In genomic region chr6:160147146-160147536, GRCh38 we compare ENCODE assay signal across 22 cellular contexts. TPM values are rescaled to one million over a fixed set of nuclear protein-coding genes. Genes with fewer than 3 reads are reported as not detected.
DNase-seq lines count a peak whose midpoint lies in the region; ATAC-seq and TF ChIP-seq lines count a peak whose summit lies in the region.
"Had no signal": no experiment of that assay in that cellular context is flagged by ENCODE, and none has a peak within 500 bp of the region (broad histone marks: within the 10 kb centered on the region; RNA-seq: fewer than 3 reads in every experiment).

No MANE protein-coding gene starts in this region.

- H3K4me1 ChIP-seq in heart left ventricle (peaks cover 0 to 8% (median 0%) of the 10 kb centered on the region in 12 donors), muscle layer of colon (ENCODE audit: insufficient read depth, low read length) (peaks cover 20% of the 10 kb centered on the region), smooth muscle cell (ENCODE audit: low read depth) (no peaks in the 10 kb centered on the region)
- H3K4me1 ChIP-seq: BLaER1 treated with 17β-estradiol and CSF1 and Interleukin-3, amounts not matched to agents 10 nM and 100 nM had no signal

- H3F3A ChIP-seq in smooth muscle cell (ENCODE audit: low read depth), result no peaks in the 10 kb centered on the region

- no peak overlapping the region for H2AFZ ChIP-seq in smooth muscle cell (ENCODE audit: low read depth)
- H2AFZ ChIP-seq: GM23338 had no signal

- H3K9ac ChIP-seq in muscle layer of colon (ENCODE audit: low read length), result peak overlapping the region; percentile 17
- H3K9ac ChIP-seq in smooth muscle cell (ENCODE audit: low read depth), result peak overlapping the region; percentile 12
- H3K9ac ChIP-seq: BLaER1 treated with 17β-estradiol and CSF1 and Interleukin-3, amounts not matched to agents 10 nM and 100 nM had no signal

- no peak overlapping the region for H3K4me3 Mint-ChIP-seq in activated naive CD8-positive, alpha-beta T cell treated with anti-CD3 and anti-CD28 coated beads for 36 hours
- H3K4me3 Mint-ChIP-seq: CD8-positive, alpha-beta T cell; GM23338; IgD-negative memory B cell had no signal

- WGBS in heart left ventricle, 4 donors, result 70 to 75% (median 71%) methylated on average over 3 of the region's 3 CpGs
- 64% methylated on average over 3 of the region's 3 CpGs for WGBS in smooth muscle cell (ENCODE audit: low lambda C conversion rate)

- no peak for TF ChIP-seq POLR2A in heart left ventricle (IDR thresholded peaks at IDR 0.05)

- no peak overlapping the region for H3K27ac Mint-ChIP-seq in activated naive CD8-positive, alpha-beta T cell treated with anti-CD3 and anti-CD28 coated beads for 36 hours
- H3K27ac Mint-ChIP-seq: CD8-positive, alpha-beta T cell; GM23338; IgD-negative memory B cell had no signal

- peak overlapping the region; percentile 12 for H3K4me2 ChIP-seq in smooth muscle cell
- H3K4me2 ChIP-seq: BLaER1 treated with 17β-estradiol and CSF1 and Interleukin-3, amounts not matched to agents 10 nM and 100 nM; GM23338 had no signal

- H3K36me3 ChIP-seq in heart left ventricle (no peaks in the 10 kb centered on the region), muscle layer of colon (ENCODE audit: insufficient read depth, low read length) (no peaks in the 10 kb centered on the region), smooth muscle cell (ENCODE audit: low read depth) (no peaks in the 10 kb centered on the region)
- H3K36me3 ChIP-seq: BLaER1 treated with 17β-estradiol and CSF1 and Interleukin-3, amounts not matched to agents 10 nM and 100 nM had no signal

- peaks cover 0 to 10% (median 0%) of the 10 kb centered on the region in 12 donors for H3K9me3 ChIP-seq in heart left ventricle
- no peaks in the 10 kb centered on the region for H3K9me3 ChIP-seq in muscle layer of colon (ENCODE audit: low read length)
- no peaks in the 10 kb centered on the region for H3K9me3 ChIP-seq in smooth muscle cell (replicated peaks; ENCODE audit: low read depth)

- H3K9me3 Mint-ChIP-seq in activated naive CD8-positive, alpha-beta T cell treated with anti-CD3 and anti-CD28 coated beads for 36 hours, result peaks cover 7% of the 10 kb centered on the region
- H3K9me3 Mint-ChIP-seq: GM23338 had no signal

- H3K27ac ChIP-seq in heart left ventricle, result peak overlapping the region in 1 of 12 donors; percentile 77
- peak overlapping the region; percentile 13 for H3K27ac ChIP-seq in muscle layer of colon (ENCODE audit: low read depth, low read length)
- peak overlapping the region; percentile 85 for H3K27ac ChIP-seq in smooth muscle cell (ENCODE audit: low read depth)
- H3K27ac ChIP-seq: BLaER1 treated with 17β-estradiol and CSF1 and Interleukin-3, amounts not matched to agents 10 nM and 100 nM had no signal

- H3K27me3 Mint-ChIP-seq in activated naive CD8-positive, alpha-beta T cell treated with anti-CD3 and anti-CD28 coated beads for 36 hours, result no peaks in the 10 kb centered on the region

- no peak overlapping the region for H3K4me3 ChIP-seq in heart left ventricle
- H3K4me3 ChIP-seq in muscle layer of colon (ENCODE audit: low read depth in 1 of 2, low read length in 2 of 2), result no peak overlapping the region
- no peak overlapping the region for H3K4me3 ChIP-seq in smooth muscle cell
- H3K4me3 ChIP-seq: BLaER1 treated with 17β-estradiol and CSF1 and Interleukin-3, amounts not matched to agents 10 nM and 100 nM; GM23338 had no signal

- no peaks in the 10 kb centered on the region for H3K27me3 ChIP-seq in heart left ventricle
- H3K27me3 ChIP-seq in muscle layer of colon (ENCODE audit: control insufficient read depth in 1 of 2, insufficient read depth in 2 of 2, low read length in 2 of 2), result no peaks in the 10 kb centered on the region
- H3K27me3 ChIP-seq in smooth muscle cell (ENCODE audit: low read depth), result no peaks in the 10 kb centered on the region
- H3K27me3 ChIP-seq: BLaER1 treated with 17β-estradiol and CSF1 and Interleukin-3, amounts not matched to agents 10 nM and 100 nM had no signal

- H4K20me1 ChIP-seq in smooth muscle cell (ENCODE audit: low read depth), result no peaks in the 10 kb centered on the region
- H4K20me1 ChIP-seq: BLaER1 treated with 17β-estradiol and CSF1 and Interleukin-3, amounts not matched to agents 10 nM and 100 nM had no signal

- DNase-seq in heart left ventricle, result no peak
- no peak for DNase-seq in cardiac septum (ENCODE audit: low spot score)
- DNase-seq in smooth muscle cell (lab: John Stamatoyannopoulos, UW; ENCODE audit: unreplicated experiment), result no peak
- DNase-seq in stimulated activated naive CD4-positive, alpha-beta T cell (lab: John Stamatoyannopoulos, UW), result no peak
- DNase-seq in activated naive CD8-positive, alpha-beta T cell treated with anti-CD3 and anti-CD28 coated beads for 36 hours, result no peak
- DNase-seq: 8988T; CD8-positive, alpha-beta T cell; DMS153; HCEC 1CT; Karpas-422; MV-4-11; NCI-H1105 treated with DMSO at 0.1 percent for 48 hours; NCI-H2029 treated with DMSO at 0.1 percent for 48 hours; NCI-H226; NCI-H524 treated with DMSO at 0.1 percent for 48 hours had no signal

- no peak for TF ChIP-seq CTCF in heart left ventricle (IDR thresholded peaks at IDR 0.05)
- TF ChIP-seq CTCF in smooth muscle cell (IDR thresholded peaks at IDR 0.05; ENCODE audit: borderline replicate concordance, insufficient read depth, poor library complexity, severe bottlenecking), result no peak

- peaks cover 2% of the 10 kb centered on the region for H3K4me1 Mint-ChIP-seq in activated naive CD8-positive, alpha-beta T cell treated with anti-CD3 and anti-CD28 coated beads for 36 hours
- H3K4me1 Mint-ChIP-seq: GM23338, IgD-negative memory B cell had no signal

- H3K79me2 ChIP-seq in smooth muscle cell (ENCODE audit: low read depth), result no peaks in the 10 kb centered on the region

- ATAC-seq in heart left ventricle (peak; percentile 36 to 58 (median 43)), HG03378 (IDR thresholded peaks at IDR 0.05; ENCODE audit: unreplicated experiment) (no peak)
- ATAC-seq: CD8-positive, alpha-beta T cell; GM23338; Right ventricle myocardium inferior had no signal

- intact Hi-C loops in heart left ventricle (cut with DNase I) (no loop called here), cardiac septum (cut with DNase I) (no loop called here)

- H3K36me3 Mint-ChIP-seq in activated naive CD8-positive, alpha-beta T cell treated with anti-CD3 and anti-CD28 coated beads for 36 hours, result peaks cover 10% of the 10 kb centered on the region

RNA-seq across cellular contexts. Expression of gene SLC22A1, which starts 25.5 kb away (rescaled TPM):
- total RNA-seq in heart left ventricle (1 to 10 TPM in 1 of 9 donors, under 1 TPM in 4, not detected in 4; 0.29 to 1.4 (median 0.42) TPM), cardiac septum (not detected), smooth muscle cell (0.04 and 1.4 TPM in 2 replicates)
- polyA plus RNA-seq in heart left ventricle (under 1 TPM; 0.10 to 0.23 TPM), smooth muscle cell (1.5 and 1.6 TPM in 2 replicates)
- total RNA-seq in activated naive CD8-positive, alpha-beta T cell treated with anti-CD3 and anti-CD28 coated beads for 36 hours, result under 1 TPM in 1 of 2 experiments, not detected in 1; 0.85 TPM
- total RNA-seq: M059J had no signal
